ENCODE assay signal across 8 cellular contexts in the genomic region with DNA sequence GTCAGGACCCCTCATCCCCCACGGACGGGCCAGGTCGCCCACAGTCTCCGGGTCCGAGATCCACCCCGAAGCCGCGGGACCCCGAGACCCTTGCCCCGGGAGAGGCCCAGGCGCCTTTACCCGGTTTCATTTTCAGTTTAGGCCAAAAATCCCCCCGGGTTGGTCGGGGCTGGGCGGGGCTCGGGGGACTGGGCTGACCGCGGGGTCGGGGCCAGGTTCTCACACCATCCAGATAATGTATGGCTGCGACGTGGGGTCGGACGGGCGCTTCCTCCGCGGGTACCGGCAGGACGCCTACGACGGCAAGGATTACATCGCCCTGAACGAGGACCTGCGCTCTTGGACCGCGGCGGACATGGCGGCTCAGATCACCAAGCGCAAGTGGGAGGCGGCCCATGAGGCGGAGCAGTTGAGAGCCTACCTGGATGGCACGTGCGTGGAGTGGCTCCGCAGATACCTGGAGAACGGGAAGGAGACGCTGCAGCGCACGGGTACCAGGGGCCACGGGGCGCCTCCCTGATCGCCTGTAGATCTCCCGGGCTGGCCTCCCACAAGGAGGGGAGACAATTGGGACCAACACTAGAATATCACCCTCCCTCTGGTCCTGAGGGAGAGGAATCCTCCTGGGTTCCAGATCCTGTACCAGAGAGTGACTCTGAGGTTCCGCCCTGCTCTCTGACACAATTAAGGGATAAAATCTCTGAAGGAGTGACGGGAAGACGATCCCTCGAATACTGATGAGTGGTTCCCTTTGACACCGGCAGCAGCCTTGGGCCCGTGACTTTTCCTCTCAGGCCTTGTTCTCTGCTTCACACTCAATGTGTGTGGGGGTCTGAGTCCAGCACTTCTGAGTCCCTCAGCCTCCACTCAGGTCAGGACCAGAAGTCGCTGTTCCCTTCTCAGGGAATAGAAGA. TPM values are rescaled to one million over a fixed set of nuclear protein-coding genes. Genes with fewer than 3 reads are reported as not detected.
DNase-seq lines count a peak whose midpoint lies in the region; ATAC-seq, FAIRE-seq and TF ChIP-seq lines count a peak whose summit lies in the region.

No MANE protein-coding gene starts in this region.

- peak overlapping the region; percentile 74 for H3K9ac ChIP-seq in SU-DHL-6 (ENCODE audit: low read length)

- H4K20me1 ChIP-seq in SU-DHL-6 (ENCODE audit: low read depth, low read length), result no peaks in the 10 kb centered on the region

- no peak for ATAC-seq in Right ventricle myocardium inferior

- H2AFZ ChIP-seq in SU-DHL-6 (ENCODE audit: low read depth, low read length, severe bottlenecking) (peak overlapping the region; percentile 99), neuron (ENCODE audit: low read depth, low read length) (no peak overlapping the region)

- H3K9me2 ChIP-seq in SU-DHL-6 (replicated peaks; ENCODE audit: insufficient read depth, low read length), result no peaks in the 10 kb centered on the region

- TF ChIP-seq CTCF in SU-DHL-6 (IDR thresholded peaks at IDR 0.05; ENCODE audit: insufficient read depth, low read length, poor library complexity, severe bottlenecking), result no peak

- intact Hi-C loops in Right ventricle myocardium inferior (cut with DNase I) (loop anchor here (2.0 to 5.0 kb wide), 2 partner anchors 17 to 34 kb away; no protein-coding TSS in a partner anchor), cardiac septum (cut with DNase I) (loop anchor here (2.0 to 5.0 kb wide), 2 partner anchors 33 to 56 kb away; no protein-coding TSS in a partner anchor)

- no peaks in the 10 kb centered on the region; the same call in 1 of the 2 replicates for H3K36me3 ChIP-seq in SU-DHL-6 (ENCODE audit: low read length)
- H3K36me3 ChIP-seq in neuron (ENCODE audit: insufficient read depth, low read length), result no peaks in the 10 kb centered on the region

- H3K4me1 ChIP-seq in neuron (ENCODE audit: insufficient read depth, low read length), result no peaks in the 10 kb centered on the region

- H3K4me3 ChIP-seq in SU-DHL-6 (ENCODE audit: insufficient read depth, low read length, poor library complexity, severe bottlenecking), result peak overlapping the region; percentile 66
- H3K4me3 ChIP-seq in neuron (ENCODE audit: low read length), result peak overlapping the region; percentile 45

- H3K27ac ChIP-seq in SU-DHL-6 (ENCODE audit: low read depth, low read length), result no peak overlapping the region
- H3K27ac ChIP-seq in epithelial cell of prostate, result peak overlapping the region; percentile 54

- H3K9me3 ChIP-seq in SU-DHL-6 (ENCODE audit: insufficient read depth, low read length) (no peaks in the 10 kb centered on the region), neuron (ENCODE audit: low read length) (no peaks in the 10 kb centered on the region)

- no peaks in the 10 kb centered on the region for H3K79me2 ChIP-seq in SU-DHL-6 (ENCODE audit: insufficient read depth, low read length)

- DNase-seq in Right ventricle myocardium inferior (ENCODE audit: missing footprints) (peak; percentile 60), cardiac septum (ENCODE audit: low spot score) (no peak), epithelial cell of prostate (ENCODE audit: low read depth, low spot score) (no peak), mucosa of gallbladder (ENCODE audit: low spot score) (no peak), urothelium cell line (ENCODE audit: low spot score) (no peak)
- DNase-seq in central memory CD4-positive, alpha-beta T cell, result no peak

- H3K27me3 ChIP-seq in SU-DHL-6 (ENCODE audit: low read length) (no peaks in the 10 kb centered on the region), neuron (ENCODE audit: insufficient read depth, low read length) (peaks cover 5% of the 10 kb centered on the region)

- H3K4me2 ChIP-seq in SU-DHL-6 (ENCODE audit: low read depth, low read length, poor library complexity, severe bottlenecking), result peak overlapping the region; percentile 92

- no peak for FAIRE-seq in urothelium cell line (lab: Jason Lieb, UNC)

- no peaks in the 10 kb centered on the region for H3F3A ChIP-seq in SU-DHL-6 (ENCODE audit: insufficient read depth)

RNA-seq across cellular contexts. Expression of a gene that starts 1.0 kb away (rescaled TPM):
- total RNA-seq in Right ventricle myocardium inferior (249 TPM), cardiac septum (268 TPM), mucosa of gallbladder (1,097 TPM)
